ENCODE assay signal across 12 cellular contexts in genomic region chr15:90596943-90597342, GRCh38.
A peak's percentile ranks its signal among the peaks of the same experiment; 100 is the strongest.
DNase-seq lines count a peak whose midpoint lies in the region; ATAC-seq and TF ChIP-seq lines count a peak whose summit lies in the region.
"Had no signal": no experiment of that assay in that cellular context is flagged by ENCODE, and none has a peak within 500 bp of the region (broad histone marks: within the 10 kb centered on the region; RNA-seq: fewer than 3 reads in every experiment).

No MANE protein-coding gene starts in this region.

- no peak overlapping the region for H3K4me3 ChIP-seq in muscle layer of colon (ENCODE audit: low read depth in 1 of 2, low read length in 2 of 2)
- no peak overlapping the region for H3K4me3 ChIP-seq in tibial artery
- H3K4me3 ChIP-seq: SJSA1 had no signal

- H3K4me1 ChIP-seq in muscle layer of colon (ENCODE audit: insufficient read depth, low read length) (peaks cover 35% of the 10 kb centered on the region), tibial artery (peaks cover 0 to 83% (median 58%) of the 10 kb centered on the region in 4 donors)
- H3K4me1 ChIP-seq: SJSA1 had no signal

- H3K27me3 Mint-ChIP-seq in activated CD8-positive, alpha-beta memory T cell treated with anti-CD3 and anti-CD28 coated beads, Interleukin-2, amount 10 ng/mL, durations not matched to agents 7 days and 5 days, result no peaks in the 10 kb centered on the region
- H3K27me3 Mint-ChIP-seq in MCF 10A (ENCODE audit: insufficient read depth, unreplicated experiment) (no peaks in the 10 kb centered on the region), mesothelial cell of epicardium (ENCODE audit: low read depth) (no peaks in the 10 kb centered on the region)
- H3K27me3 Mint-ChIP-seq: memory B cell had no signal

- H3K9ac ChIP-seq in muscle layer of colon (ENCODE audit: low read length), result no peak overlapping the region

- no peaks in the 10 kb centered on the region for H3K27me3 ChIP-seq in muscle layer of colon (ENCODE audit: control insufficient read depth in 1 of 2, insufficient read depth in 2 of 2, low read length in 2 of 2)
- H3K27me3 ChIP-seq in tibial artery, result no peaks in the 10 kb centered on the region
- H3K27me3 ChIP-seq: SJSA1 had no signal

- no peak for TF ChIP-seq CTCF in tibial artery (IDR thresholded peaks at IDR 0.05)
- TF ChIP-seq CTCF in MCF 10A (IDR thresholded peaks at IDR 0.05; ENCODE audit: unreplicated experiment), result no peak
- no peak for TF ChIP-seq CTCF in mesothelial cell of epicardium (IDR thresholded peaks at IDR 0.05; ENCODE audit: unreplicated experiment)

- H3K9me3 ChIP-seq in muscle layer of colon (ENCODE audit: low read length), result no peaks in the 10 kb centered on the region
- H3K9me3 ChIP-seq in tibial artery, result no peaks in the 10 kb centered on the region

- ATAC-seq in activated CD8-positive, alpha-beta memory T cell treated with anti-CD3 and anti-CD28 coated beads, Interleukin-2, amount 10 ng/mL, durations not matched to agents 7 days and 5 days, result no peak

- no peak for DNase-seq in activated CD8-positive, alpha-beta memory T cell treated with anti-CD3 and anti-CD28 coated beads, Interleukin-2, amount 10 ng/mL, durations not matched to agents 7 days and 5 days
- no peak for DNase-seq in activated CD8-positive, alpha-beta memory T cell treated with anti-CD3 and anti-CD28 coated beads, Interleukin-2, amount 50 U/mL, for 48 hours
- no peak for DNase-seq in tibial artery
- no peak for DNase-seq in MCF 10A (ENCODE audit: unreplicated experiment)
- DNase-seq in mesothelial cell of epicardium (ENCODE audit: low spot score in 2 of 2, unreplicated experiment in 2 of 2), result no peak
- no peak for DNase-seq in NCI-H82 treated with DMSO at 0.1 percent for 48 hours (lab: John Stamatoyannopoulos, UW; ENCODE audit: unreplicated experiment)
- DNase-seq: H9, NCI-H524 treated with DMSO at 0.1 percent for 48 hours had no signal

- H3K36me3 Mint-ChIP-seq in activated CD8-positive, alpha-beta memory T cell treated with anti-CD3 and anti-CD28 coated beads, Interleukin-2, amount 10 ng/mL, durations not matched to agents 7 days and 5 days, result peaks cover 52% of the 10 kb centered on the region
- H3K36me3 Mint-ChIP-seq in MCF 10A (ENCODE audit: insufficient read depth, unreplicated experiment) (peaks cover 25% of the 10 kb centered on the region), mesothelial cell of epicardium (peaks cover 18% of the 10 kb centered on the region)

- no TSS peak for BruUV-seq in MCF 10A (replicated peaks; lab: Mats Ljungman, UMichigan)

- POLR2A ChIA-PET in MCF 10A (lab: Yijun Ruan, JAX), result interaction anchor here (1.2 kb wide), 1 partner anchor 66 kb away, joined by 5 read pairs; no protein-coding TSS in a partner anchor

- no peaks in the 10 kb centered on the region for H3K9me3 Mint-ChIP-seq in activated CD8-positive, alpha-beta memory T cell treated with anti-CD3 and anti-CD28 coated beads, Interleukin-2, amount 10 ng/mL, durations not matched to agents 7 days and 5 days (ENCODE audit: low read depth)
- H3K9me3 Mint-ChIP-seq in MCF 10A (ENCODE audit: unreplicated experiment), result no peaks in the 10 kb centered on the region
- H3K9me3 Mint-ChIP-seq in mesothelial cell of epicardium, result no peaks in the 10 kb centered on the region
- H3K9me3 Mint-ChIP-seq: H9, memory B cell had no signal

- H3K36me3 ChIP-seq in muscle layer of colon (ENCODE audit: insufficient read depth, low read length) (peaks cover 13% of the 10 kb centered on the region), tibial artery (peaks cover 0 to 18% (median 5%) of the 10 kb centered on the region in 3 donors)

- peaks cover 68% of the 10 kb centered on the region for H3K4me1 Mint-ChIP-seq in activated CD8-positive, alpha-beta memory T cell treated with anti-CD3 and anti-CD28 coated beads, Interleukin-2, amount 10 ng/mL, durations not matched to agents 7 days and 5 days
- H3K4me1 Mint-ChIP-seq in MCF 10A (ENCODE audit: insufficient read depth, unreplicated experiment), result peaks cover 16% of the 10 kb centered on the region
- H3K4me1 Mint-ChIP-seq in mesothelial cell of epicardium, result peaks cover 17% of the 10 kb centered on the region

- CTCF ChIA-PET in activated CD8-positive, alpha-beta memory T cell treated with anti-CD3 and anti-CD28 coated beads, Interleukin-2, amount 10 ng/mL, durations not matched to agents 7 days and 5 days (lab: Charles Lee), result interaction anchor here (1.0 to 1.1 kb wide), 2 partner anchors 11 to 277 kb away, joined by 3 to 5 read pairs; no protein-coding TSS in a partner anchor
- CTCF ChIA-PET in MCF 10A (lab: Yijun Ruan, JAX), result no interaction called here

- H3K27ac Mint-ChIP-seq in activated CD8-positive, alpha-beta memory T cell treated with anti-CD3 and anti-CD28 coated beads, Interleukin-2, amount 10 ng/mL, durations not matched to agents 7 days and 5 days, result peak overlapping the region; percentile 90
- no peak overlapping the region for H3K27ac Mint-ChIP-seq in MCF 10A (ENCODE audit: low read depth, unreplicated experiment)
- H3K27ac Mint-ChIP-seq in mesothelial cell of epicardium, result no peak overlapping the region
- H3K27ac Mint-ChIP-seq: H9 had no signal

- intact Hi-C loops in tibial artery (cut with DNase I; ENCODE audit: low total_unique reads), result no loop called here
- intact Hi-C loops in MCF 10A (cut with micrococcal nuclease), result no loop called here

- no peak overlapping the region for H3K4me3 Mint-ChIP-seq in activated CD8-positive, alpha-beta memory T cell treated with anti-CD3 and anti-CD28 coated beads, Interleukin-2, amount 10 ng/mL, durations not matched to agents 7 days and 5 days
- no peak overlapping the region for H3K4me3 Mint-ChIP-seq in MCF 10A (ENCODE audit: unreplicated experiment)
- H3K4me3 Mint-ChIP-seq in mesothelial cell of epicardium, result no peak overlapping the region
- H3K4me3 Mint-ChIP-seq: H9 had no signal

- H3K27ac ChIP-seq in angular gyrus (ENCODE audit: low read depth, low read length) (peak overlapping the region; percentile 76), muscle layer of colon (ENCODE audit: low read depth, low read length) (peak overlapping the region; percentile 35), tibial artery (peak overlapping the region; percentile 76 to 78)
- H3K27ac ChIP-seq: SJSA1 had no signal
